Comparison of ENCODE assay signal across 11 cellular contexts in the genomic region with DNA sequence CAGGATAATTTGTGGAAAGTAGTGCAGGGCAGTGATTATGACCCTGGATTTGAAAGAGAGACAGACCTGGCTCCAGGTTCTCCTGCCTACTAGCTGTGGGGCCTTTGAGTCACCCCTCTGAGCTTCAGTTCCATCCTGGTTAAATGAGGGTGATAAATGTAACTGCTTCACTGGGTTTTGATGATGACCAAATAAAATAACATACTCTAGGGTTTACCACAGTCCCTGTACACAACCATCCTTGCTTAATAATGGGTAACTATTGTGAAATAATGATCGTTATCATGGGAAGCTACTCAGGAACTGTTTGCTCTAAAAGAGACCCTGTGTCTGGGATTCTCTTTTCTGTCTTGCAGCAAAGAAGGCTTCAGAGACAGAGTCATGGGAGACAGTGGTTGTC. TPM values are rescaled to one million over a fixed set of nuclear protein-coding genes. Genes with fewer than 3 reads are reported as not detected.
DNase-seq lines count a peak whose midpoint lies in the region; ATAC-seq and TF ChIP-seq lines count a peak whose summit lies in the region.
"Had no signal": no experiment of that assay in that cellular context is flagged by ENCODE, and none has a peak within 500 bp of the region (broad histone marks: within the 10 kb centered on the region; RNA-seq: fewer than 3 reads in every experiment).

No MANE protein-coding gene starts in this region.

- WGBS in upper lobe of left lung, 2 donors = 4 to 33% methylated on average over 1 of the region's 1 CpG

- H3K4me1 Mint-ChIP-seq in activated T-cell treated with anti-CD3 and anti-CD28 coated beads, Interleukin-2, amount 50 U/mL, for 72 hours (ENCODE audit: low read depth) = peaks cover 78% of the 10 kb centered on the region
- peaks cover 67% of the 10 kb centered on the region for H3K4me1 Mint-ChIP-seq in T-helper 17 cell

- H3K4me1 ChIP-seq in upper lobe of left lung = peaks cover 34 to 48% (median 47%) of the 10 kb centered on the region in 4 donors

- no peaks in the 10 kb centered on the region for H3K9me3 ChIP-seq in T-helper 17 cell (ENCODE audit: control insufficient read depth, low read length, poor library complexity, severe bottlenecking)
- no peaks in the 10 kb centered on the region for H3K9me3 ChIP-seq in upper lobe of left lung
- H3K9me3 ChIP-seq in MG63 = no peaks in the 10 kb centered on the region

- H3K27me3 ChIP-seq in upper lobe of left lung (no peaks in the 10 kb centered on the region), MG63 (no peaks in the 10 kb centered on the region)

- ATAC-seq in activated T-cell treated with anti-CD3 and anti-CD28 coated beads, Interleukin-2, amount 50 U/mL, for 72 hours (replicated peaks in 1 of 2) = peak; percentile 13 to 29
- ATAC-seq in T-helper 17 cell (no peak), upper lobe of left lung (ENCODE audit: low FRiP score in 2 of 2) (peak in 1 of 2 donors; percentile 25)
- ATAC-seq: Panc1 had no signal

- TF ChIP-seq CTCF in fibroblast of pulmonary artery (IDR thresholded peaks at IDR 0.05; ENCODE audit: low read length, missing control alignments) = no peak
- no peak for TF ChIP-seq CTCF in upper lobe of left lung (IDR thresholded peaks at IDR 0.05)

- TF ChIP-seq EP300 in upper lobe of left lung (IDR thresholded peaks at IDR 0.05) = peak in 1 of 4 donors; percentile 56

- H3K36me3 ChIP-seq in upper lobe of left lung (peaks cover 35 to 84% (median 57%) of the 10 kb centered on the region in 4 donors), MG63 (no peaks in the 10 kb centered on the region)

- no peak for DNase-seq in activated T-cell treated with anti-CD3 and anti-CD28 coated beads, Interleukin-2, amount 50 U/mL, for 72 hours
- DNase-seq in activated T-cell treated with anti-CD3 and anti-CD28 coated beads for 4 hours = no peak
- no peak for DNase-seq in T-helper 17 cell
- DNase-seq in fibroblast of pulmonary artery (ENCODE audit: low read depth) = peak; percentile 87
- no peak for DNase-seq in upper lobe of left lung
- no peak for DNase-seq in middle frontal gyrus (ENCODE audit: extremely low spot score, low spot score)
- no peak for DNase-seq in activated CD8-positive, alpha-beta memory T cell treated with anti-CD3 and anti-CD28 coated beads for 24 hours
- DNase-seq in MG63 = no peak
- DNase-seq: cortex of kidney had no signal

- no peaks in the 10 kb centered on the region for H3K27me3 Mint-ChIP-seq in activated T-cell treated with anti-CD3 and anti-CD28 coated beads, Interleukin-2, amount 50 U/mL, for 72 hours (ENCODE audit: low read depth)
- no peaks in the 10 kb centered on the region for H3K27me3 Mint-ChIP-seq in T-helper 17 cell

- peak overlapping the region; percentile 66 to 69 for H3K4me3 Mint-ChIP-seq in activated T-cell treated with anti-CD3 and anti-CD28 coated beads, Interleukin-2, amount 50 U/mL, for 72 hours
- peak overlapping the region; percentile 71 for H3K4me3 Mint-ChIP-seq in T-helper 17 cell

- TF ChIP-seq POLR2A in upper lobe of left lung (IDR thresholded peaks at IDR 0.05) = no peak

- no peaks in the 10 kb centered on the region for H3K9me3 Mint-ChIP-seq in activated T-cell treated with anti-CD3 and anti-CD28 coated beads, Interleukin-2, amount 50 U/mL, for 72 hours

- peak overlapping the region; percentile 95 for H3K27ac Mint-ChIP-seq in activated T-cell treated with anti-CD3 and anti-CD28 coated beads, Interleukin-2, amount 50 U/mL, for 72 hours
- peak overlapping the region; percentile 96 for H3K27ac Mint-ChIP-seq in T-helper 17 cell

- H3K4me3 ChIP-seq in fibroblast of pulmonary artery (replicated peaks; ENCODE audit: low read depth, low read length) (no peak overlapping the region), upper lobe of left lung (no peak overlapping the region), MG63 (no peak overlapping the region)

- peak overlapping the region; percentile 39 to 88 (median 66) for H3K27ac ChIP-seq in upper lobe of left lung

- peaks cover 17 to 65% of the 10 kb centered on the region in 2 donors for H3K36me3 Mint-ChIP-seq in activated T-cell treated with anti-CD3 and anti-CD28 coated beads, Interleukin-2, amount 50 U/mL, for 72 hours (ENCODE audit: insufficient read depth in 2 of 2)
- peaks cover 9% of the 10 kb centered on the region for H3K36me3 Mint-ChIP-seq in T-helper 17 cell (ENCODE audit: low read depth)

RNA-seq across cellular contexts. Expression of a gene that starts 23.7 kb away (rescaled TPM):
- total RNA-seq in activated T-cell treated with anti-CD3 and anti-CD28 coated beads, Interleukin-2, amount 50 U/mL, for 72 hours = 100 to 1,000 TPM; 204 to 246 TPM
- total RNA-seq in T-helper 17 cell (100 to 1,000 TPM; 263 to 323 TPM), upper lobe of left lung (100 to 1,000 TPM in 1 of 6 donors, 10 to 100 TPM in 5; 38.3 to 152 (median 61.5) TPM)
- 0.17 and 1.4 TPM in 2 replicates for total RNA-seq in MG63 (2014; rRNA removed; shearing (Covaris generic); ENCODE audit: low replicate concordance)

RNA-seq across cellular contexts. Expression of a gene that starts 34.5 kb away (rescaled TPM):
- total RNA-seq in activated T-cell treated with anti-CD3 and anti-CD28 coated beads, Interleukin-2, amount 50 U/mL, for 72 hours = not detected
- not detected for total RNA-seq in T-helper 17 cell
- total RNA-seq in upper lobe of left lung = 1 to 10 TPM in 4 of 6 donors, not detected in 2; 2.2 to 5.5 (median 4.0) TPM
- not detected in 2 replicates for total RNA-seq in MG63 (2014; rRNA removed; shearing (Covaris generic); ENCODE audit: low replicate concordance)
- total RNA-seq: H1 had no signal

RNA-seq across cellular contexts. Expression of a gene that starts 41.2 kb away (rescaled TPM):
- not detected for total RNA-seq in activated T-cell treated with anti-CD3 and anti-CD28 coated beads, Interleukin-2, amount 50 U/mL, for 72 hours
- total RNA-seq in T-helper 17 cell (not detected), upper lobe of left lung (10 to 100 TPM in 4 of 6 donors, 1 to 10 TPM in 1, not detected in 1; 1.8 to 17.9 (median 12.0) TPM)
- total RNA-seq in MG63 (2014; rRNA removed; shearing (Covaris generic); ENCODE audit: low replicate concordance) = not detected in 2 replicates
- total RNA-seq: H1 had no signal

Comparison
In these comparisons a context has a peak if more than half of its experiments do, and no peak if none do; other contexts are left out.
1. RNA of a gene that starts 23.7 kb away (total RNA-seq): 263 to 323 TPM in T-helper 17 cell, 204 to 246 TPM in activated T-cell treated with anti-CD3 and anti-CD28 coated beads, Interleukin-2, amount 50 U/mL, for 72 hours and 38.3 to 152 TPM in upper lobe of left lung; 0.17 to 1.4 TPM in MG63; every median in the first group is over 10 times any median in the second.